ENCODE assay signal across 1 cellular context in genomic region chr1:161032409-161032808, GRCh38.
TF ChIP-seq lines count a peak whose summit lies in the region.

No MANE protein-coding gene starts in this region.

TF ChIP-seq in GM12878, 131 proteins besides CTCF, POLR2A, EP300 and RAD21:
- TF ChIP-seq TARDBP (IDR thresholded peaks at IDR 0.05; ENCODE audit: borderline replicate concordance): no peak
- no peak for TF ChIP-seq YBX1 (IDR thresholded peaks at IDR 0.05)
- TF ChIP-seq ZNF24 (IDR thresholded peaks at IDR 0.05): no peak
